In the genomic region with DNA sequence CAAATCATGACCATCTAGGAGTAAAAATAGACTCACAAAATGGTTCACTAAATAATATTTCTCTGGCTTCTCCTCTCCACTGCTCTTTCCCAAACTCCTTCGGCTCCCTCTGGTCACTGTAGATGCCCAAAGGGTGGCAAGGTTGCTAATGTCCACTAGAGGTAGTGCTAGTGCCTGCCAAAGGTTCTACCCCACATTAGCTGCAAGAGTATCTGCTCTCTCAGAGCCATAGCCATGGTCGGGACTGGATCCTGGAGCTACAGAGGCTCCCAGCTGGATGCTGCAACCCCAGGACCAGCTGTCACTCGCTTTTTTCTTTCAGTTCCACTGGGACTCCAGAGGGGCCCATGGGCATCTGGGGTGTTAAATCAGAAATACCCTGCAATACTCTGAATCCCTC, we compare ENCODE assay signal across 1 cellular context.
TF ChIP-seq lines count a peak whose summit lies in the region.

No MANE protein-coding gene starts in this region.

TF ChIP-seq in SK-N-SH treated with all-trans-retinoic acid at 6 μM for 48 hours, 23 proteins besides CTCF, POLR2A, EP300 and RAD21 (continued from another document):
- TF ChIP-seq, protein P1, sequence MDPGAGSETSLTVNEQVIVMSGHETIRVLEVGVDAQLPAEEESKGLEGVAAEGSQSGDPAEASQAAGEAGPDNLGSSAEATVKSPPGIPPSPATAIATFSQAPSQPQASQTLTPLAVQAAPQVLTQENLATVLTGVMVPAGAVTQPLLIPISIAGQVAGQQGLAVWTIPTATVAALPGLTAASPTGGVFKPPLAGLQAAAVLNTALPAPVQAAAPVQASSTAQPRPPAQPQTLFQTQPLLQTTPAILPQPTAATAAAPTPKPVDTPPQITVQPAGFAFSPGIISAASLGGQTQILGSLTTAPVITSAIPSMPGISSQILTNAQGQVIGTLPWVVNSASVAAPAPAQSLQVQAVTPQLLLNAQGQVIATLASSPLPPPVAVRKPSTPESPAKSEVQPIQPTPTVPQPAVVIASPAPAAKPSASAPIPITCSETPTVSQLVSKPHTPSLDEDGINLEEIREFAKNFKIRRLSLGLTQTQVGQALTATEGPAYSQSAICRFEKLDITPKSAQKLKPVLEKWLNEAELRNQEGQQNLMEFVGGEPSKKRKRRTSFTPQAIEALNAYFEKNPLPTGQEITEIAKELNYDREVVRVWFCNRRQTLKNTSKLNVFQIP (CRISPR knock-in tag; IDR thresholded peaks at IDR 0.05; ENCODE audit: borderline replicate concordance, low read depth): no peak
- TF ChIP-seq ESRRG (CRISPR knock-in tag; IDR thresholded peaks at IDR 0.05) (no peak), TOX (CRISPR knock-in tag; IDR thresholded peaks at IDR 0.05; ENCODE audit: borderline replicate concordance) (no peak), CSDC2 (CRISPR knock-in tag; IDR thresholded peaks at IDR 0.05) (no peak), SNAI2 (CRISPR knock-in tag; IDR thresholded peaks at IDR 0.05) (no peak)
- TF ChIP-seq, protein P2, sequence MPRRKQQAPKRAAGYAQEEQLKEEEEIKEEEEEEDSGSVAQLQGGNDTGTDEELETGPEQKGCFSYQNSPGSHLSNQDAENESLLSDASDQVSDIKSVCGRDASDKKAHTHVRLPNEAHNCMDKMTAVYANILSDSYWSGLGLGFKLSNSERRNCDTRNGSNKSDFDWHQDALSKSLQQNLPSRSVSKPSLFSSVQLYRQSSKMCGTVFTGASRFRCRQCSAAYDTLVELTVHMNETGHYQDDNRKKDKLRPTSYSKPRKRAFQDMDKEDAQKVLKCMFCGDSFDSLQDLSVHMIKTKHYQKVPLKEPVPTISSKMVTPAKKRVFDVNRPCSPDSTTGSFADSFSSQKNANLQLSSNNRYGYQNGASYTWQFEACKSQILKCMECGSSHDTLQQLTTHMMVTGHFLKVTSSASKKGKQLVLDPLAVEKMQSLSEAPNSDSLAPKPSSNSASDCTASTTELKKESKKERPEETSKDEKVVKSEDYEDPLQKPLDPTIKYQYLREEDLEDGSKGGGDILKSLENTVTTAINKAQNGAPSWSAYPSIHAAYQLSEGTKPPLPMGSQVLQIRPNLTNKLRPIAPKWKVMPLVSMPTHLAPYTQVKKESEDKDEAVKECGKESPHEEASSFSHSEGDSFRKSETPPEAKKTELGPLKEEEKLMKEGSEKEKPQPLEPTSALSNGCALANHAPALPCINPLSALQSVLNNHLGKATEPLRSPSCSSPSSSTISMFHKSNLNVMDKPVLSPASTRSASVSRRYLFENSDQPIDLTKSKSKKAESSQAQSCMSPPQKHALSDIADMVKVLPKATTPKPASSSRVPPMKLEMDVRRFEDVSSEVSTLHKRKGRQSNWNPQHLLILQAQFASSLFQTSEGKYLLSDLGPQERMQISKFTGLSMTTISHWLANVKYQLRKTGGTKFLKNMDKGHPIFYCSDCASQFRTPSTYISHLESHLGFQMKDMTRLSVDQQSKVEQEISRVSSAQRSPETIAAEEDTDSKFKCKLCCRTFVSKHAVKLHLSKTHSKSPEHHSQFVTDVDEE (CRISPR knock-in tag; IDR thresholded peaks at IDR 0.05): no peak
